33 cellular contexts compared by ENCODE assay signal in genomic region chr22:18991828-18992442, GRCh38. TPM values are rescaled to one million over a fixed set of nuclear protein-coding genes. Genes with fewer than 3 reads are reported as not detected.
"Had no signal": no experiment of that assay in that cellular context is flagged by ENCODE, and none has a peak within 500 bp of the region (broad histone marks: within the 10 kb centered on the region; RNA-seq: fewer than 3 reads in every experiment).

No MANE protein-coding gene starts in this region.

- H3K9me3 ChIP-seq: body of pancreas, Peyer's patch, SJSA1, SK-N-SH had no signal

- H3K4me1 ChIP-seq: Peyer's patch, SJSA1 had no signal

- H3K36me3 Mint-ChIP-seq: activated naive CD4-positive, alpha-beta T cell treated with anti-CD3 and anti-CD28 coated beads, Interleukin-2, amount 50 U/mL, for 24 hours; activated naive CD8-positive, alpha-beta T cell treated with anti-CD3 and anti-CD28 coated beads, Interleukin-2, amount 10 ng/mL, durations not matched to agents 7 days and 5 days had no signal

- H3K27me3 ChIP-seq: body of pancreas, Peyer's patch had no signal

- H3K36me3 ChIP-seq: Peyer's patch, SJSA1 had no signal

- ATAC-seq: activated CD8-positive, alpha-beta T cell treated with anti-CD3 and anti-CD28 coated beads for 36 hours; body of pancreas; PC-3 had no signal

- H3K4me3 Mint-ChIP-seq: activated CD4-positive, alpha-beta T cell treated with anti-CD3 and anti-CD28 coated beads, Interleukin-2, amount 10 ng/mL, durations not matched to agents 24 days and 14 days; activated CD8-positive, alpha-beta T cell treated with anti-CD3 and anti-CD28 coated beads for 36 hours; activated naive CD4-positive, alpha-beta T cell treated with anti-CD3 and anti-CD28 coated beads, Interleukin-2, amount 50 U/mL, for 24 hours; activated naive CD8-positive, alpha-beta T cell treated with anti-CD3 and anti-CD28 coated beads, Interleukin-2, amount 10 ng/mL, durations not matched to agents 7 days and 5 days; activated T-cell treated with anti-CD3 and anti-CD28 coated beads, Interleukin-2, amount 50 U/mL, for 24 hours; T-helper 1 cell treated with Interleukin-12 subunit alpha and Interleukin-12 subunit beta and Interleukin-4 antibody, amounts not matched to agents 30 μg/mL and 1 μg/mL, for 36 hours; T-helper 2 cell treated with Interferon-gamma antibody and Interleukin-4, amounts not matched to agents 5 μg/mL and 100 μg/mL, for 36 hours had no signal

- DNase-seq: activated CD4-positive, alpha-beta T cell treated with anti-CD3 and anti-CD28 coated beads, Interleukin-2, amount 10 ng/mL, durations not matched to agents 24 days and 14 days; activated CD4-positive, alpha-beta T cell treated with anti-CD3 and anti-CD28 coated beads, Interleukin-2, amount 50 U/mL, for 4 hours; activated CD8-positive, alpha-beta T cell treated with anti-CD3 and anti-CD28 coated beads for 36 hours; activated gamma-delta T cell; activated naive CD4-positive, alpha-beta T cell treated with Interleukin-2 at 50 U/mL for 16 hours; activated naive CD8-positive, alpha-beta T cell treated with anti-CD3 and anti-CD28 coated beads, Interleukin-2, amount 10 ng/mL, durations not matched to agents 7 days and 5 days; activated T-cell treated with anti-CD3 and anti-CD28 coated beads, Interleukin-2, amount 50 U/mL, for 24 hours; amygdala; body of pancreas; NCI-H1092 treated with DMSO at 0.1 percent for 48 hours; NCI-H1417; NCI-H146; NCI-H187; NCI-H2029 treated with DMSO at 0.1 percent for 48 hours; NCI-H2107; NCI-H2171; NCI-H510A; NCI-H526; NCI-H748 treated with DMSO at 0.1 percent for 48 hours; NK-92 treated with Interleukin-12 subunit alpha and Interleukin-12 subunit beta, amount 100 ng/mL, for 24 hours; PC-3; RPMI8226; SHP77 treated with DMSO at 0.1 percent for 48 hours; SK-N-SH had no signal

- H3K27ac Mint-ChIP-seq: activated CD8-positive, alpha-beta T cell treated with anti-CD3 and anti-CD28 coated beads for 36 hours; activated naive CD4-positive, alpha-beta T cell treated with anti-CD3 and anti-CD28 coated beads, Interleukin-2, amount 50 U/mL, for 24 hours; activated naive CD8-positive, alpha-beta T cell treated with anti-CD3 and anti-CD28 coated beads, Interleukin-2, amount 10 ng/mL, durations not matched to agents 7 days and 5 days; activated T-cell treated with anti-CD3 and anti-CD28 coated beads, Interleukin-2, amount 50 U/mL, for 24 hours; activated T-helper 2 cell treated with anti-CD3 and anti-CD28 coated beads, Interferon-gamma antibody, Interleukin-2, Interleukin-4, amounts not matched to agents 10 μg/mL and 5 μg/mL and 100 μg/mL, durations not matched to agents 14 hours and 24 hours and 36 hours; T-helper 1 cell treated with Interleukin-12 subunit alpha and Interleukin-12 subunit beta and Interleukin-4 antibody, amounts not matched to agents 30 μg/mL and 1 μg/mL, for 36 hours; T-helper 2 cell treated with Interferon-gamma antibody and Interleukin-4, amounts not matched to agents 5 μg/mL and 100 μg/mL, for 36 hours had no signal

- H3K27ac ChIP-seq: body of pancreas, KMS-11, Peyer's patch, SJSA1 had no signal

- H3K4me3 ChIP-seq: body of pancreas, Peyer's patch, SJSA1 had no signal

- H3K4me1 Mint-ChIP-seq: activated CD4-positive, alpha-beta T cell treated with anti-CD3 and anti-CD28 coated beads, Interleukin-2, amount 10 ng/mL, durations not matched to agents 24 days and 14 days; activated naive CD4-positive, alpha-beta T cell treated with anti-CD3 and anti-CD28 coated beads, Interleukin-2, amount 50 U/mL, for 24 hours; activated naive CD8-positive, alpha-beta T cell treated with anti-CD3 and anti-CD28 coated beads, Interleukin-2, amount 10 ng/mL, durations not matched to agents 7 days and 5 days had no signal

- H3K27me3 Mint-ChIP-seq: activated CD4-positive, alpha-beta T cell treated with anti-CD3 and anti-CD28 coated beads, Interleukin-2, amount 10 ng/mL, durations not matched to agents 24 days and 14 days had no signal

- H3K9me3 Mint-ChIP-seq: activated CD4-positive, alpha-beta T cell treated with anti-CD3 and anti-CD28 coated beads, Interleukin-2, amount 10 ng/mL, durations not matched to agents 24 days and 14 days; activated CD8-positive, alpha-beta T cell treated with anti-CD3 and anti-CD28 coated beads for 36 hours; activated naive CD4-positive, alpha-beta T cell treated with anti-CD3 and anti-CD28 coated beads, Interleukin-2, amount 50 U/mL, for 24 hours; activated naive CD8-positive, alpha-beta T cell treated with anti-CD3 and anti-CD28 coated beads, Interleukin-2, amount 10 ng/mL, durations not matched to agents 7 days and 5 days; activated T-cell treated with anti-CD3 and anti-CD28 coated beads, Interleukin-2, amount 50 U/mL, for 24 hours; activated T-helper 2 cell treated with anti-CD3 and anti-CD28 coated beads, Interferon-gamma antibody, Interleukin-2, Interleukin-4, amounts not matched to agents 10 μg/mL and 5 μg/mL and 100 μg/mL, durations not matched to agents 14 hours and 24 hours and 36 hours; T-helper 1 cell treated with Interleukin-12 subunit alpha and Interleukin-12 subunit beta and Interleukin-4 antibody, amounts not matched to agents 30 μg/mL and 1 μg/mL, for 36 hours; T-helper 2 cell treated with Interferon-gamma antibody and Interleukin-4, amounts not matched to agents 5 μg/mL and 100 μg/mL, for 36 hours had no signal

RNA-seq across cellular contexts. Expression of gene PRODH, which starts 55.8 kb away (rescaled TPM):
- total RNA-seq: activated CD8-positive, alpha-beta T cell treated with anti-CD3 and anti-CD28 coated beads for 36 hours; LHCN-M2; M059J; SJSA1 had no signal
